ENCODE assay signal across 8 cellular contexts in genomic region chr2:70086838-70087702, GRCh38. TPM values are rescaled to one million over a fixed set of nuclear protein-coding genes. Genes with fewer than 3 reads are reported as not detected.
A peak's percentile ranks its signal among the peaks of the same experiment; 100 is the strongest.
DNase-seq lines count a peak whose midpoint lies in the region; ATAC-seq and TF ChIP-seq lines count a peak whose summit lies in the region.

TSS of gene PCBP1 (plus strand) at chr2:70087477. CDS start at chr2:70087744, 267 bp downstream.

- peak within 1 kb of the TSS; percentile 100 for H3K27ac Mint-ChIP-seq in WTC11

- POLR2A ChIA-PET in AG04449 (lab: Yijun Ruan, JAX) (interaction anchor here (0.6 to 1.8 kb wide), 9 partner anchors 36 to 174 kb away, joined by 3 to 7 read pairs (median 4); partner anchors contain the start of genes C2orf42, MXD1 and PCYOX1), WTC11 (lab: Charles Lee) (interaction anchor here (0.6 to 3.9 kb wide), 8 partner anchors 14 to 173 kb away, joined by 3 to 67 read pairs (median 14); partner anchors contain the start of genes C2orf42 and MXD1)

- H3K27me3 ChIP-seq in mammary epithelial cell (ENCODE audit: insufficient read depth, low read length), result no peaks in the 10 kb centered on the region

- DNase-seq in AG04449 (ENCODE audit: low read depth, low spot score) (peak; percentile 81), NCI-H345 treated with DMSO at 0.1 percent for 48 hours (lab: John Stamatoyannopoulos, UW; ENCODE audit: unreplicated experiment) (peak; percentile 78), WTC11 (ENCODE audit: low spot score) (peak; percentile 89), mammary epithelial cell (peak; percentile 86), iPS-NIHi11 (ENCODE audit: low spot score) (peak; percentile 92)

- peak within 1 kb of the TSS; percentile 98 for H3K9ac ChIP-seq in mammary epithelial cell (ENCODE audit: insufficient read depth, low read length)

- H3K27ac ChIP-seq in mammary epithelial cell (ENCODE audit: insufficient read depth, low read depth, low read length) (peak within 1 kb of the TSS; percentile 99), skin epidermis (peak within 1 kb of the TSS; percentile 94 to 100 (median 100))

- CTCF ChIA-PET in AG04449 (lab: Yijun Ruan, JAX) (interaction anchor here (3.5 to 6.9 kb wide), 2 partner anchors 57 to 174 kb away, joined by 21 to 50 read pairs; partner anchors contain the start of gene MXD1), WTC11 (lab: Charles Lee) (interaction anchor here (0.7 to 2.4 kb wide), 2 partner anchors 37 to 362 kb away, joined by 3 to 11 read pairs; no protein-coding TSS in a partner anchor), mammary epithelial cell (lab: Charles Lee; ENCODE audit: low non-redundant PET) (no interaction called here)

- H4K20me1 ChIP-seq in mammary epithelial cell (ENCODE audit: insufficient read depth, low read length), result no peaks in the 10 kb centered on the region

- peak within 1 kb of the TSS; percentile 97 for H3K4me3 Mint-ChIP-seq in WTC11

- H3K4me1 ChIP-seq in mammary epithelial cell (ENCODE audit: insufficient read depth, low read length), result peaks cover 36% of the 10 kb centered on the region

- WGBS in mammary epithelial cell (ENCODE audit: low coverage, missing lambda C conversion rate), result 5% methylated on average over 13 of the region's 94 CpGs

- H3K4me3 ChIP-seq in AG04449 (ENCODE audit: low read depth, low read length) (peak within 1 kb of the TSS; percentile 83), mammary epithelial cell (replicated peaks in 1 of 3; ENCODE audit: insufficient read depth in 1 of 3, low read depth in 2 of 3, low read length in 3 of 3) (peak within 1 kb of the TSS; percentile 85 to 96 (median 86)), skin epidermis (peak within 1 kb of the TSS; percentile 74 to 96 (median 87))

- dilution Hi-C loops in mammary epithelial cell (cut with HindIII; ENCODE audit: low sequenced_read_pairs), result no loop called here

- no TSS peak for BruUV-seq in mammary epithelial cell (replicated peaks; lab: Mats Ljungman, UMichigan)

- no peaks in the 10 kb centered on the region for H3K9me3 ChIP-seq in mammary epithelial cell (replicated peaks; ENCODE audit: insufficient read depth, low read length)

- no peaks in the 10 kb centered on the region; the same call in 1 of the 2 replicates for H3K27me3 Mint-ChIP-seq in WTC11 (ENCODE audit: low read depth)

- H3K79me2 ChIP-seq in mammary epithelial cell (ENCODE audit: insufficient read depth, low read length), result peaks cover 26% of the 10 kb centered on the region

- TF ChIP-seq CTCF in AG04449 (IDR thresholded peaks at IDR 0.05; ENCODE audit: insufficient read depth, low read length, missing control alignments), result no peak
- no peak for TF ChIP-seq CTCF in WTC11 (IDR thresholded peaks at IDR 0.05)
- TF ChIP-seq CTCF in mammary epithelial cell (conservative IDR thresholded peaks at IDR 0.05 in 1 of 2, IDR thresholded peaks at IDR 0.05 in 1 of 2; ENCODE audit: extremely low read depth in 1 of 2, insufficient read depth in 1 of 2, low read depth in 1 of 2, low read length in 2 of 2), result no peak

- ATAC-seq in GM19023 (IDR thresholded peaks at IDR 0.05; ENCODE audit: unreplicated experiment), result peak; percentile 35
- ATAC-seq in HG03196 (IDR thresholded peaks at IDR 0.05; ENCODE audit: unreplicated experiment), result peak; percentile 38
- peak; percentile 15 for ATAC-seq in WTC11

- in situ Hi-C loops in mammary epithelial cell (cut with MboI; ENCODE audit: low sequenced_read_pairs in 2 of 2), result loop anchor here in 1 of 2 donors (5.0 kb wide), 1 partner anchor 55 kb away; no protein-coding TSS in a partner anchor

- intact Hi-C loops in mammary epithelial cell (cut with micrococcal nuclease), result loop anchor here (1.0 to 10.0 kb wide), 4 partner anchors 35 to 218 kb away; partner anchors contain the start of genes C2orf42 and FAM136A

- H3K36me3 ChIP-seq in mammary epithelial cell (ENCODE audit: insufficient read depth, low read length), result no peaks in the 10 kb centered on the region

- peaks cover 44% of the 10 kb centered on the region for H3K4me1 Mint-ChIP-seq in WTC11

- H3K9me3 Mint-ChIP-seq in WTC11, result no peaks in the 10 kb centered on the region

- peak within 1 kb of the TSS; percentile 85 for H3K4me2 ChIP-seq in mammary epithelial cell (ENCODE audit: insufficient read depth, low read depth, low read length)

- H3K36me3 Mint-ChIP-seq in WTC11, result peaks cover 32% of the 10 kb centered on the region

- H2AFZ ChIP-seq in mammary epithelial cell (ENCODE audit: low read depth, low read length), result peak within 1 kb of the TSS; percentile 97

TF ChIP-seq in WTC11, 78 proteins besides CTCF, POLR2A, EP300 and RAD21 (continues in another document):
- no peak for TF ChIP-seq ARID4B (CRISPR knock-in tag; IDR thresholded peaks at IDR 0.05; ENCODE audit: borderline replicate concordance)
- TF ChIP-seq ZNF532 (CRISPR knock-in tag; IDR thresholded peaks at IDR 0.05; ENCODE audit: borderline replicate concordance), result no peak
- no peak for TF ChIP-seq TCF7 (CRISPR knock-in tag; IDR thresholded peaks at IDR 0.05; ENCODE audit: low read depth)
- no peak for TF ChIP-seq ZNF121 (CRISPR knock-in tag; IDR thresholded peaks at IDR 0.05)
- TF ChIP-seq NFE2L1 (CRISPR knock-in tag; IDR thresholded peaks at IDR 0.05), result no peak
- no peak for TF ChIP-seq ATF1 (CRISPR knock-in tag; IDR thresholded peaks at IDR 0.05)
- TF ChIP-seq RELA (CRISPR knock-in tag; IDR thresholded peaks at IDR 0.05; ENCODE audit: borderline replicate concordance), result no peak
- TF ChIP-seq OVOL2 (CRISPR knock-in tag; IDR thresholded peaks at IDR 0.05; ENCODE audit: borderline replicate concordance), result no peak

RNA-seq across cellular contexts. Expression of gene PCBP1, which starts in this region (rescaled TPM):
- total RNA-seq in WTC11 (2021), result 489 to 528 TPM (median 518 TPM) in 3 replicates
- 100 to 1,000 TPM in 1 of 2 donors, 10 to 100 TPM in 1; 47.2 to 258 TPM for total RNA-seq in mammary epithelial cell
- polyA plus RNA-seq in mammary epithelial cell, result 128 TPM
- polyA minus RNA-seq in mammary epithelial cell, result 119 TPM

Comparison
In these comparisons a context has a peak if more than half of its experiments do, and no peak if none do; other contexts are left out.
1. Peak in every context shown above with its lines: DNase-seq, ATAC-seq, H3K4me3 ChIP-seq and H3K27ac ChIP-seq.